In the genomic region with DNA sequence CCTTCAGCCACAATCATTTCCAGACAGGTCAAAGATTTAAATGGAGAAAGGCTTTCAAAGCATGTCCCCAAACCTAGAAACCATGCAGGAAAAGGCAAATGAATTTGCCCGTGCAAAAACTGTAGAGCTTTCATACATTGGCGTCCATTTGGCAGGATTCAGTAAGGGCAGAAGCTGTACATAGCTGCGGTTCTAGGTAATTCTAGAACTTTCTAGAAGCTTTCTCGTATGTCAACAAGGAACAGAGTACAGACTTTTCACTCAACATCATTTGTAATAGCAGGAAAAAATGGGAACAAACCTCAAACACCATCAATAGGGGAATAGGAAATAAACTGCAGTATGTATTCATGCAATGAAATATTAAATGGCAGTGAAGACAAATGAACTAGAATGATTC, we compare ENCODE assay signal across 1 cellular context.
TF ChIP-seq lines count a peak whose summit lies in the region.

No MANE protein-coding gene starts in this region.

TF ChIP-seq in K562, 482 proteins besides CTCF, POLR2A, EP300 and RAD21 (continues in another document):
- TF ChIP-seq, protein P1, sequence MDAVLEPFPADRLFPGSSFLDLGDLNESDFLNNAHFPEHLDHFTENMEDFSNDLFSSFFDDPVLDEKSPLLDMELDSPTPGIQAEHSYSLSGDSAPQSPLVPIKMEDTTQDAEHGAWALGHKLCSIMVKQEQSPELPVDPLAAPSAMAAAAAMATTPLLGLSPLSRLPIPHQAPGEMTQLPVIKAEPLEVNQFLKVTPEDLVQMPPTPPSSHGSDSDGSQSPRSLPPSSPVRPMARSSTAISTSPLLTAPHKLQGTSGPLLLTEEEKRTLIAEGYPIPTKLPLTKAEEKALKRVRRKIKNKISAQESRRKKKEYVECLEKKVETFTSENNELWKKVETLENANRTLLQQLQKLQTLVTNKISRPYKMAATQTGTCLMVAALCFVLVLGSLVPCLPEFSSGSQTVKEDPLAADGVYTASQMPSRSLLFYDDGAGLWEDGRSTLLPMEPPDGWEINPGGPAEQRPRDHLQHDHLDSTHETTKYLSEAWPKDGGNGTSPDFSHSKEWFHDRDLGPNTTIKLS (IDR thresholded peaks at IDR 0.05; ENCODE audit: borderline replicate concordance, low read depth): peak; percentile 98; the same call in 1 of the 2 replicates
- TF ChIP-seq ARID1B (IDR thresholded peaks at IDR 0.05) (no peak), CHD4 (IDR thresholded peaks at IDR 0.05; ENCODE audit: insufficient read depth, insufficient replicate concordance, low read depth, low read length, poor library complexity, severe bottlenecking) (no peak), CTBP1 (IDR thresholded peaks at IDR 0.05; ENCODE audit: borderline replicate concordance) (no peak), SAFB2 (IDR thresholded peaks at IDR 0.05; ENCODE audit: borderline replicate concordance, low read depth, low read length, severe bottlenecking) (no peak), GABPB1 (CRISPR knock-in tag; IDR thresholded peaks at IDR 0.05) (no peak), ETS2 (tag; IDR thresholded peaks at IDR 0.05; ENCODE audit: borderline replicate concordance, poor library complexity, severe bottlenecking) (no peak), RCOR1 (IDR thresholded peaks at IDR 0.05; ENCODE audit: borderline replicate concordance in 1 of 2, low read depth in 2 of 2, low read length in 2 of 2) (no peak), SMARCA5 (IDR thresholded peaks at IDR 0.05) (no peak), FOXK2 (conservative IDR thresholded peaks at IDR 0.05 in 1 of 2, IDR thresholded peaks at IDR 0.05 in 1 of 2; ENCODE audit: low read depth in 2 of 2) (peak in 1 of 2 experiments; percentile 53; a peak in 2 of 4 replicates), ASH1L (IDR thresholded peaks at IDR 0.05; ENCODE audit: borderline replicate concordance, low read depth, partially characterized antibody) (no peak), ZNF197 (CRISPR knock-in tag; IDR thresholded peaks at IDR 0.05; ENCODE audit: low read depth) (0 out of 2 replicates have a peak, but pooled peaks have one; percentile 5), ZNF263 (CRISPR knock-in tag; IDR thresholded peaks at IDR 0.05; ENCODE audit: borderline replicate concordance) (no peak), U2AF2 (optimal IDR thresholded peaks at IDR 0.05; ENCODE audit: low read depth, low read length) (no peak), HMG20A (CRISPR knock-in tag; conservative IDR thresholded peaks at IDR 0.05) (no peak), RBBP5 (IDR thresholded peaks at IDR 0.05; ENCODE audit: borderline replicate concordance, insufficient read depth, low read length, poor library complexity, severe bottlenecking) (no peak), SMAD4 (CRISPR knock-in tag; conservative IDR thresholded peaks at IDR 0.05) (no peak), MCM5 (IDR thresholded peaks at IDR 0.05; ENCODE audit: low read depth) (no peak), GTF2F1 (IDR thresholded peaks at IDR 0.05; ENCODE audit: low read depth, low read length) (no peak), PTRF (tag; IDR thresholded peaks at IDR 0.05) (no peak), CHCHD3 (CRISPR knock-in tag; IDR thresholded peaks at IDR 0.05) (0 out of 2 replicates have a peak, but pooled peaks have one; percentile 20)
- TF ChIP-seq, protein P2, sequence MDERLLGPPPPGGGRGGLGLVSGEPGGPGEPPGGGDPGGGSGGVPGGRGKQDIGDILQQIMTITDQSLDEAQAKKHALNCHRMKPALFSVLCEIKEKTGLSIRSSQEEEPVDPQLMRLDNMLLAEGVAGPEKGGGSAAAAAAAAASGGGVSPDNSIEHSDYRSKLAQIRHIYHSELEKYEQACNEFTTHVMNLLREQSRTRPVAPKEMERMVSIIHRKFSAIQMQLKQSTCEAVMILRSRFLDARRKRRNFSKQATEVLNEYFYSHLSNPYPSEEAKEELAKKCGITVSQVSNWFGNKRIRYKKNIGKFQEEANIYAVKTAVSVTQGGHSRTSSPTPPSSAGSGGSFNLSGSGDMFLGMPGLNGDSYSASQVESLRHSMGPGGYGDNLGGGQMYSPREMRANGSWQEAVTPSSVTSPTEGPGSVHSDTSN (CRISPR knock-in tag; IDR thresholded peaks at IDR 0.05; ENCODE audit: low read depth): no peak
- TF ChIP-seq, protein P2 (tag; conservative IDR thresholded peaks at IDR 0.05; ENCODE audit: low read depth): no peak
- TF ChIP-seq, protein P3, sequence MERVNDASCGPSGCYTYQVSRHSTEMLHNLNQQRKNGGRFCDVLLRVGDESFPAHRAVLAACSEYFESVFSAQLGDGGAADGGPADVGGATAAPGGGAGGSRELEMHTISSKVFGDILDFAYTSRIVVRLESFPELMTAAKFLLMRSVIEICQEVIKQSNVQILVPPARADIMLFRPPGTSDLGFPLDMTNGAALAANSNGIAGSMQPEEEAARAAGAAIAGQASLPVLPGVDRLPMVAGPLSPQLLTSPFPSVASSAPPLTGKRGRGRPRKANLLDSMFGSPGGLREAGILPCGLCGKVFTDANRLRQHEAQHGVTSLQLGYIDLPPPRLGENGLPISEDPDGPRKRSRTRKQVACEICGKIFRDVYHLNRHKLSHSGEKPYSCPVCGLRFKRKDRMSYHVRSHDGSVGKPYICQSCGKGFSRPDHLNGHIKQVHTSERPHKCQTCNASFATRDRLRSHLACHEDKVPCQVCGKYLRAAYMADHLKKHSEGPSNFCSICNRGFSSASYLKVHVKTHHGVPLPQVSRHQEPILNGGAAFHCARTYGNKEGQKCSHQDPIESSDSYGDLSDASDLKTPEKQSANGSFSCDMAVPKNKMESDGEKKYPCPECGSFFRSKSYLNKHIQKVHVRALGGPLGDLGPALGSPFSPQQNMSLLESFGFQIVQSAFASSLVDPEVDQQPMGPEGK (CRISPR knock-in tag; IDR thresholded peaks at IDR 0.05; ENCODE audit: borderline replicate concordance): no peak
- TF ChIP-seq, protein P4, sequence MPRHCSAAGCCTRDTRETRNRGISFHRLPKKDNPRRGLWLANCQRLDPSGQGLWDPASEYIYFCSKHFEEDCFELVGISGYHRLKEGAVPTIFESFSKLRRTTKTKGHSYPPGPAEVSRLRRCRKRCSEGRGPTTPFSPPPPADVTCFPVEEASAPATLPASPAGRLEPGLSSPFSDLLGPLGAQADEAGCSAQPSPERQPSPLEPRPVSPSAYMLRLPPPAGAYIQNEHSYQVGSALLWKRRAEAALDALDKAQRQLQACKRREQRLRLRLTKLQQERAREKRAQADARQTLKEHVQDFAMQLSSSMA (CRISPR knock-in tag; IDR thresholded peaks at IDR 0.05): no peak
- TF ChIP-seq, protein P5, sequence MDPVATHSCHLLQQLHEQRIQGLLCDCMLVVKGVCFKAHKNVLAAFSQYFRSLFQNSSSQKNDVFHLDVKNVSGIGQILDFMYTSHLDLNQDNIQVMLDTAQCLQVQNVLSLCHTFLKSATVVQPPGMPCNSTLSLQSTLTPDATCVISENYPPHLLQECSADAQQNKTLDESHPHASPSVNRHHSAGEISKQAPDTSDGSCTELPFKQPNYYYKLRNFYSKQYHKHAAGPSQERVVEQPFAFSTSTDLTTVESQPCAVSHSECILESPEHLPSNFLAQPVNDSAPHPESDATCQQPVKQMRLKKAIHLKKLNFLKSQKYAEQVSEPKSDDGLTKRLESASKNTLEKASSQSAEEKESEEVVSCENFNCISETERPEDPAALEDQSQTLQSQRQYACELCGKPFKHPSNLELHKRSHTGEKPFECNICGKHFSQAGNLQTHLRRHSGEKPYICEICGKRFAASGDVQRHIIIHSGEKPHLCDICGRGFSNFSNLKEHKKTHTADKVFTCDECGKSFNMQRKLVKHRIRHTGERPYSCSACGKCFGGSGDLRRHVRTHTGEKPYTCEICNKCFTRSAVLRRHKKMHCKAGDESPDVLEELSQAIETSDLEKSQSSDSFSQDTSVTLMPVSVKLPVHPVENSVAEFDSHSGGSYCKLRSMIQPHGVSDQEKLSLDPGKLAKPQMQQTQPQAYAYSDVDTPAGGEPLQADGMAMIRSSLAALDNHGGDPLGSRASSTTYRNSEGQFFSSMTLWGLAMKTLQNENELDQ (CRISPR knock-in tag; IDR thresholded peaks at IDR 0.05; ENCODE audit: borderline replicate concordance): no peak
- TF ChIP-seq, protein P6, sequence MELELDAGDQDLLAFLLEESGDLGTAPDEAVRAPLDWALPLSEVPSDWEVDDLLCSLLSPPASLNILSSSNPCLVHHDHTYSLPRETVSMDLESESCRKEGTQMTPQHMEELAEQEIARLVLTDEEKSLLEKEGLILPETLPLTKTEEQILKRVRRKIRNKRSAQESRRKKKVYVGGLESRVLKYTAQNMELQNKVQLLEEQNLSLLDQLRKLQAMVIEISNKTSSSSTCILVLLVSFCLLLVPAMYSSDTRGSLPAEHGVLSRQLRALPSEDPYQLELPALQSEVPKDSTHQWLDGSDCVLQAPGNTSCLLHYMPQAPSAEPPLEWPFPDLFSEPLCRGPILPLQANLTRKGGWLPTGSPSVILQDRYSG (tag; conservative IDR thresholded peaks at IDR 0.05; ENCODE audit: low read depth): no peak
- TF ChIP-seq, protein P7, sequence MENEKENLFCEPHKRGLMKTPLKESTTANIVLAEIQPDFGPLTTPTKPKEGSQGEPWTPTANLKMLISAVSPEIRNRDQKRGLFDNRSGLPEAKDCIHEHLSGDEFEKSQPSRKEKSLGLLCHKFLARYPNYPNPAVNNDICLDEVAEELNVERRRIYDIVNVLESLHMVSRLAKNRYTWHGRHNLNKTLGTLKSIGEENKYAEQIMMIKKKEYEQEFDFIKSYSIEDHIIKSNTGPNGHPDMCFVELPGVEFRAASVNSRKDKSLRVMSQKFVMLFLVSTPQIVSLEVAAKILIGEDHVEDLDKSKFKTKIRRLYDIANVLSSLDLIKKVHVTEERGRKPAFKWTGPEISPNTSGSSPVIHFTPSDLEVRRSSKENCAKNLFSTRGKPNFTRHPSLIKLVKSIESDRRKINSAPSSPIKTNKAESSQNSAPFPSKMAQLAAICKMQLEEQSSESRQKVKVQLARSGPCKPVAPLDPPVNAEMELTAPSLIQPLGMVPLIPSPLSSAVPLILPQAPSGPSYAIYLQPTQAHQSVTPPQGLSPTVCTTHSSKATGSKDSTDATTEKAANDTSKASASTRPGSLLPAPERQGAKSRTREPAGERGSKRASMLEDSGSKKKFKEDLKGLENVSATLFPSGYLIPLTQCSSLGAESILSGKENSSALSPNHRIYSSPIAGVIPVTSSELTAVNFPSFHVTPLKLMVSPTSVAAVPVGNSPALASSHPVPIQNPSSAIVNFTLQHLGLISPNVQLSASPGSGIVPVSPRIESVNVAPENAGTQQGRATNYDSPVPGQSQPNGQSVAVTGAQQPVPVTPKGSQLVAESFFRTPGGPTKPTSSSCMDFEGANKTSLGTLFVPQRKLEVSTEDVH (IDR thresholded peaks at IDR 0.05; ENCODE audit: low read depth, partially characterized antibody): peak; percentile 79
- TF ChIP-seq, protein P8, sequence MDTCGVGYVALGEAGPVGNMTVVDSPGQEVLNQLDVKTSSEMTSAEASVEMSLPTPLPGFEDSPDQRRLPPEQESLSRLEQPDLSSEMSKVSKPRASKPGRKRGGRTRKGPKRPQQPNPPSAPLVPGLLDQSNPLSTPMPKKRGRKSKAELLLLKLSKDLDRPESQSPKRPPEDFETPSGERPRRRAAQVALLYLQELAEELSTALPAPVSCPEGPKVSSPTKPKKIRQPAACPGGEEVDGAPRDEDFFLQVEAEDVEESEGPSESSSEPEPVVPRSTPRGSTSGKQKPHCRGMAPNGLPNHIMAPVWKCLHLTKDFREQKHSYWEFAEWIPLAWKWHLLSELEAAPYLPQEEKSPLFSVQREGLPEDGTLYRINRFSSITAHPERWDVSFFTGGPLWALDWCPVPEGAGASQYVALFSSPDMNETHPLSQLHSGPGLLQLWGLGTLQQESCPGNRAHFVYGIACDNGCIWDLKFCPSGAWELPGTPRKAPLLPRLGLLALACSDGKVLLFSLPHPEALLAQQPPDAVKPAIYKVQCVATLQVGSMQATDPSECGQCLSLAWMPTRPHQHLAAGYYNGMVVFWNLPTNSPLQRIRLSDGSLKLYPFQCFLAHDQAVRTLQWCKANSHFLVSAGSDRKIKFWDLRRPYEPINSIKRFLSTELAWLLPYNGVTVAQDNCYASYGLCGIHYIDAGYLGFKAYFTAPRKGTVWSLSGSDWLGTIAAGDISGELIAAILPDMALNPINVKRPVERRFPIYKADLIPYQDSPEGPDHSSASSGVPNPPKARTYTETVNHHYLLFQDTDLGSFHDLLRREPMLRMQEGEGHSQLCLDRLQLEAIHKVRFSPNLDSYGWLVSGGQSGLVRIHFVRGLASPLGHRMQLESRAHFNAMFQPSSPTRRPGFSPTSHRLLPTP (IDR thresholded peaks at IDR 0.05; ENCODE audit: borderline replicate concordance, extremely low read depth, insufficient read length): no peak
- TF ChIP-seq, protein P9, sequence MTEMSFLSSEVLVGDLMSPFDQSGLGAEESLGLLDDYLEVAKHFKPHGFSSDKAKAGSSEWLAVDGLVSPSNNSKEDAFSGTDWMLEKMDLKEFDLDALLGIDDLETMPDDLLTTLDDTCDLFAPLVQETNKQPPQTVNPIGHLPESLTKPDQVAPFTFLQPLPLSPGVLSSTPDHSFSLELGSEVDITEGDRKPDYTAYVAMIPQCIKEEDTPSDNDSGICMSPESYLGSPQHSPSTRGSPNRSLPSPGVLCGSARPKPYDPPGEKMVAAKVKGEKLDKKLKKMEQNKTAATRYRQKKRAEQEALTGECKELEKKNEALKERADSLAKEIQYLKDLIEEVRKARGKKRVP (CRISPR knock-in tag; IDR thresholded peaks at IDR 0.05): no peak
- TF ChIP-seq, protein P10, sequence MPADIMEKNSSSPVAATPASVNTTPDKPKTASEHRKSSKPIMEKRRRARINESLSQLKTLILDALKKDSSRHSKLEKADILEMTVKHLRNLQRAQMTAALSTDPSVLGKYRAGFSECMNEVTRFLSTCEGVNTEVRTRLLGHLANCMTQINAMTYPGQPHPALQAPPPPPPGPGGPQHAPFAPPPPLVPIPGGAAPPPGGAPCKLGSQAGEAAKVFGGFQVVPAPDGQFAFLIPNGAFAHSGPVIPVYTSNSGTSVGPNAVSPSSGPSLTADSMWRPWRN (IDR thresholded peaks at IDR 0.05; ENCODE audit: low read depth): no peak
- TF ChIP-seq, protein P11, sequence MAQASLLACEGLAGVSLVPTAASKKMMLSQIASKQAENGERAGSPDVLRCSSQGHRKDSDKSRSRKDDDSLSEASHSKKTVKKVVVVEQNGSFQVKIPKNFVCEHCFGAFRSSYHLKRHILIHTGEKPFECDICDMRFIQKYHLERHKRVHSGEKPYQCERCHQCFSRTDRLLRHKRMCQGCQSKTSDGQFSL (CRISPR knock-in tag; IDR thresholded peaks at IDR 0.05): no peak
- TF ChIP-seq, protein P11 (tag; IDR thresholded peaks at IDR 0.05): 0 out of 4 replicates have a peak, but pooled peaks of 1 of the 2 experiments have one; percentile 21
